In genomic region chr16:77183137-77183536, GRCh38 we compare ENCODE assay signal across 1 cellular context.
TF ChIP-seq lines count a peak whose summit lies in the region.

No MANE protein-coding gene starts in this region.

TF ChIP-seq in IMR-90, 13 proteins besides CTCF, POLR2A, EP300 and RAD21:
- no peak for TF ChIP-seq MXI1 (IDR thresholded peaks at IDR 0.05; ENCODE audit: borderline replicate concordance, low read depth, low read length)
- no peak for TF ChIP-seq CEBPB (IDR thresholded peaks at IDR 0.05; ENCODE audit: low read depth, low read length)
- TF ChIP-seq FOS (IDR thresholded peaks at IDR 0.05; ENCODE audit: low read depth, low read length) = no peak
- TF ChIP-seq RFX5 (IDR thresholded peaks at IDR 0.05; ENCODE audit: low read depth, low read length) = no peak
- TF ChIP-seq, protein P1, sequence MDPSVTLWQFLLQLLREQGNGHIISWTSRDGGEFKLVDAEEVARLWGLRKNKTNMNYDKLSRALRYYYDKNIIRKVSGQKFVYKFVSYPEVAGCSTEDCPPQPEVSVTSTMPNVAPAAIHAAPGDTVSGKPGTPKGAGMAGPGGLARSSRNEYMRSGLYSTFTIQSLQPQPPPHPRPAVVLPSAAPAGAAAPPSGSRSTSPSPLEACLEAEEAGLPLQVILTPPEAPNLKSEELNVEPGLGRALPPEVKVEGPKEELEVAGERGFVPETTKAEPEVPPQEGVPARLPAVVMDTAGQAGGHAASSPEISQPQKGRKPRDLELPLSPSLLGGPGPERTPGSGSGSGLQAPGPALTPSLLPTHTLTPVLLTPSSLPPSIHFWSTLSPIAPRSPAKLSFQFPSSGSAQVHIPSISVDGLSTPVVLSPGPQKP (IDR thresholded peaks at IDR 0.05; ENCODE audit: borderline replicate concordance, low read depth, low read length) = no peak
- no peak for TF ChIP-seq RCOR1 (IDR thresholded peaks at IDR 0.05; ENCODE audit: insufficient replicate concordance, low read length)
- TF ChIP-seq CHD1 (IDR thresholded peaks at IDR 0.05; ENCODE audit: low read depth, low read length) = no peak
- TF ChIP-seq MAZ (IDR thresholded peaks at IDR 0.05; ENCODE audit: borderline replicate concordance, low read depth, low read length) = no peak
- TF ChIP-seq BHLHE40 (IDR thresholded peaks at IDR 0.05; ENCODE audit: low read depth, low read length) = no peak
- TF ChIP-seq, protein P2, sequence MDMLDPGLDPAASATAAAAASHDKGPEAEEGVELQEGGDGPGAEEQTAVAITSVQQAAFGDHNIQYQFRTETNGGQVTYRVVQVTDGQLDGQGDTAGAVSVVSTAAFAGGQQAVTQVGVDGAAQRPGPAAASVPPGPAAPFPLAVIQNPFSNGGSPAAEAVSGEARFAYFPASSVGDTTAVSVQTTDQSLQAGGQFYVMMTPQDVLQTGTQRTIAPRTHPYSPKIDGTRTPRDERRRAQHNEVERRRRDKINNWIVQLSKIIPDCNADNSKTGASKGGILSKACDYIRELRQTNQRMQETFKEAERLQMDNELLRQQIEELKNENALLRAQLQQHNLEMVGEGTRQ (IDR thresholded peaks at IDR 0.05; ENCODE audit: low read depth, low read length) = no peak
- TF ChIP-seq MAFK (IDR thresholded peaks at IDR 0.05; ENCODE audit: low read depth, low read length) = no peak
